ENCODE assay signal across 11 cellular contexts in the genomic region with DNA sequence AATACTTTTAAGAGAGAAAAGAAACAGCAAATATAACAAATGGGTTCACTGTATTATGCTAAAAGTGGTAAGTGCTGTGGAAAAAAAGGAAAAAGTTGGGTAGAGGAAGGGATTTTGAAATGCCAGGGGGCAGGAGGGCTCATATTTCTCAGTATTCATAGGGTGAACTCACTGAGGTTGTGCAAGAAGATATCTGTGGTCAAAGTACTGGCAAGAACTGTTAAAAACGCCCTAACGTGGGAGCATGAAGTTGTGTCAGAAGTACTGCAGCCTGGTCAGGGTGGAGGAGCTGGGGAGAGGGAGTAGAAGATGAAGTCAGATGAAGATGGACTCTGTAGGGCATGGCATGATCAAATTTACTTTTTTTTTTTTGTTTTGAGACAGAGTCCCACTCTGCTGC.
A peak's percentile ranks its signal among the peaks of the same experiment; 100 is the strongest.
DNase-seq lines count a peak whose midpoint lies in the region; ATAC-seq and TF ChIP-seq lines count a peak whose summit lies in the region.
"Had no signal": no experiment of that assay in that cellular context is flagged by ENCODE, and none has a peak within 500 bp of the region (broad histone marks: within the 10 kb centered on the region; RNA-seq: fewer than 3 reads in every experiment).

No MANE protein-coding gene starts in this region.

- H3K9ac ChIP-seq in SK-N-MC (ENCODE audit: insufficient read length), result no peak overlapping the region

- H3K4me3 ChIP-seq in HFF-Myc (replicated peaks; ENCODE audit: low read depth, low read length), result no peak overlapping the region
- H3K4me3 ChIP-seq in SK-N-MC, result 0 out of 2 replicates have a peak overlapping the region, but pooled peaks have one; percentile 33
- H3K4me3 ChIP-seq in skeletal muscle cell (ENCODE audit: low read depth, low read length), result no peak overlapping the region
- H3K4me3 ChIP-seq: testis had no signal

- DNase-seq in HFF-Myc (ENCODE audit: extremely low read depth, low read depth), result peak; percentile 16
- DNase-seq in SK-N-MC (ENCODE audit: low read depth, low spot score), result no peak
- peak; percentile 91 for DNase-seq in fibroblast of the conjunctiva (ENCODE audit: low read depth)
- peak; percentile 92 for DNase-seq in skeletal muscle cell (ENCODE audit: low read depth)
- DNase-seq in GOT3 (lab: John Stamatoyannopoulos, UW), result no peak
- DNase-seq in stimulated activated naive CD4-positive, alpha-beta T cell (lab: John Stamatoyannopoulos, UW), result no peak
- DNase-seq in foreskin melanocyte, result no peak
- DNase-seq: activated B cell treated with CpG ODN at 0.5 μM for 24 hours, NCI-H446 treated with DMSO at 0.1 percent for 48 hours, testis had no signal

- no peak for TF ChIP-seq CTCF in HFF-Myc (IDR thresholded peaks at IDR 0.05; ENCODE audit: low read depth, low read length, missing control alignments)

- H3K27ac ChIP-seq in SK-N-MC, result peak overlapping the region; percentile 78
- H3K27ac ChIP-seq: testis had no signal

- no peaks in the 10 kb centered on the region for H3K9me3 ChIP-seq in SK-N-MC (ENCODE audit: low read depth, low read length)
- H3K9me3 ChIP-seq: testis had no signal

- ATAC-seq in GM21360 (IDR thresholded peaks at IDR 0.05; ENCODE audit: unreplicated experiment), result no peak

- H3K36me3 ChIP-seq in SK-N-MC (ENCODE audit: insufficient read depth, low read length), result no peaks in the 10 kb centered on the region

Comparison
In these comparisons a context has a peak if more than half of its experiments do, and no peak if none do; other contexts are left out.
1. DNase-seq: peak in HFF-Myc (single experiment), fibroblast of the conjunctiva (single experiment) and skeletal muscle cell (single experiment); none in SK-N-MC (single experiment), GOT3 (single experiment), stimulated activated naive CD4-positive, alpha-beta T cell (0 of 6) and foreskin melanocyte (single experiment).